Comparison of ENCODE assay signal across 8 cellular contexts in genomic region chr22:35350539-35351503, GRCh38. TPM values are rescaled to one million over a fixed set of nuclear protein-coding genes. Genes with fewer than 3 reads are reported as not detected.
DNase-seq lines count a peak whose midpoint lies in the region; ATAC-seq and TF ChIP-seq lines count a peak whose summit lies in the region.

No MANE protein-coding gene starts in this region.

- POLR2A ChIA-PET in activated CD4-positive, alpha-beta T cell treated with anti-CD3 and anti-CD28 coated beads for 36 hours (lab: Charles Lee) = interaction anchor here (0.7 to 1.0 kb wide), 2 partner anchors 63 to 75 kb away, joined by 3 read pairs; no protein-coding TSS in a partner anchor

- no peaks in the 10 kb centered on the region for H3K9me3 Mint-ChIP-seq in activated CD4-positive, alpha-beta T cell treated with anti-CD3 and anti-CD28 coated beads for 36 hours (ENCODE audit: low read depth)

- H3K4me3 ChIP-seq in AG10803 (ENCODE audit: low read length) (peak overlapping the region; percentile 77), choroid plexus epithelial cell (ENCODE audit: low read depth, low read length) (peak overlapping the region; percentile 61)

- peaks cover 28% of the 10 kb centered on the region for H3K4me1 Mint-ChIP-seq in activated CD4-positive, alpha-beta T cell treated with anti-CD3 and anti-CD28 coated beads for 36 hours

- peaks cover 6% of the 10 kb centered on the region for H3K27me3 Mint-ChIP-seq in activated CD4-positive, alpha-beta T cell treated with anti-CD3 and anti-CD28 coated beads for 36 hours

- H3K27ac Mint-ChIP-seq in activated CD4-positive, alpha-beta T cell treated with anti-CD3 and anti-CD28 coated beads for 36 hours = peak overlapping the region; percentile 55

- peak overlapping the region; percentile 64 for H3K27ac ChIP-seq in layer of hippocampus (ENCODE audit: low read depth, low read length)

- ATAC-seq in GM19035 (IDR thresholded peaks at IDR 0.05; ENCODE audit: unreplicated experiment) (peak; percentile 76), HG03432 (IDR thresholded peaks at IDR 0.05; ENCODE audit: unreplicated experiment) (peak; percentile 82)
- peak; percentile 90 for ATAC-seq in activated CD4-positive, alpha-beta T cell treated with anti-CD3 and anti-CD28 coated beads for 36 hours

- no peaks in the 10 kb centered on the region for H3K36me3 Mint-ChIP-seq in activated CD4-positive, alpha-beta T cell treated with anti-CD3 and anti-CD28 coated beads for 36 hours (ENCODE audit: low read depth)

- CTCF ChIA-PET in activated CD4-positive, alpha-beta T cell treated with anti-CD3 and anti-CD28 coated beads for 36 hours (lab: Charles Lee) = interaction anchor here (0.6 to 1.5 kb wide), 24 partner anchors 9 to 803 kb away, joined by 3 to 20 read pairs (median 3); partner anchors contain the start of genes MCM5 and TOM1

- intact Hi-C loops in activated CD4-positive, alpha-beta T cell treated with anti-CD3 and anti-CD28 coated beads for 36 hours (cut with DNase I, micrococcal nuclease) = loop anchor here (1.0 to 10.0 kb wide), 11 partner anchors 49 to 774 kb away; partner anchors contain the start of gene MCM5 (in 2 of the 2)

- H3K4me3 Mint-ChIP-seq in activated CD4-positive, alpha-beta T cell treated with anti-CD3 and anti-CD28 coated beads for 36 hours = peak overlapping the region; percentile 72

- peak; percentile 93 for DNase-seq in AG10803 (ENCODE audit: low read depth)
- DNase-seq in NCI-H460 (ENCODE audit: extremely low read depth, low read depth) = peak; percentile 80
- DNase-seq in activated CD4-positive, alpha-beta T cell treated with anti-CD3 and anti-CD28 coated beads for 36 hours = peak; percentile 93
- peak; percentile 94 for DNase-seq in choroid plexus epithelial cell (ENCODE audit: low read depth)
- peak; percentile 63 to 75 for DNase-seq in stimulated activated CD4-positive, alpha-beta T cell treated with anti-CD3 and anti-CD28 coated beads, Interleukin-1b, Interleukin-23, amount 100 ng/mL, for 1 hour (ENCODE audit: low read depth in 2 of 2)

- TF ChIP-seq CTCF in AG10803 (conservative IDR thresholded peaks at IDR 0.05; ENCODE audit: low read length) = peak; percentile 82
- peak; percentile 88 for TF ChIP-seq CTCF in choroid plexus epithelial cell (conservative IDR thresholded peaks at IDR 0.05; ENCODE audit: low read depth, low read length)

- no peaks in the 10 kb centered on the region for H3K27me3 ChIP-seq in layer of hippocampus (ENCODE audit: control insufficient read depth, insufficient read depth, low read length)

RNA-seq across cellular contexts. Expression of gene HMOX1, which starts 30.1 kb away (rescaled TPM):
- 47.5 and 49.8 TPM in 2 replicates for total RNA-seq in NCI-H460 (2014; rRNA removed; shearing (Covaris generic))
- polyA plus RNA-seq in NCI-H460 (2014; cell fraction: nucleus; rRNA removed) = 21.5 and 21.8 TPM in 2 replicates
- under 1 TPM; 0.30 to 0.61 TPM for total RNA-seq in activated CD4-positive, alpha-beta T cell treated with anti-CD3 and anti-CD28 coated beads for 36 hours

RNA-seq across cellular contexts. Expression of gene MCM5, which starts 49.1 kb away (rescaled TPM):
- total RNA-seq in NCI-H460 (2014; rRNA removed; shearing (Covaris generic)) = 29.5 and 32.1 TPM in 2 replicates
- polyA plus RNA-seq in NCI-H460 (2014; cell fraction: nucleus; rRNA removed) = 77.2 and 89.1 TPM in 2 replicates
- 100 to 1,000 TPM; 291 to 382 TPM for total RNA-seq in activated CD4-positive, alpha-beta T cell treated with anti-CD3 and anti-CD28 coated beads for 36 hours

RNA-seq across cellular contexts. Expression of gene TOM1, which starts 51.1 kb away (rescaled TPM):
- total RNA-seq in NCI-H460 (2014; rRNA removed; shearing (Covaris generic)) = 18.9 and 19.3 TPM in 2 replicates
- polyA plus RNA-seq in NCI-H460 (2014; cell fraction: nucleus; rRNA removed) = 21.1 and 24.0 TPM in 2 replicates
- 10 to 100 TPM; 23.7 to 29.5 TPM for total RNA-seq in activated CD4-positive, alpha-beta T cell treated with anti-CD3 and anti-CD28 coated beads for 36 hours

Comparison
In these comparisons a context has a peak if more than half of its experiments do, and no peak if none do; other contexts are left out.
1. Peak in every context shown above with its lines: DNase-seq, ATAC-seq, H3K4me3 ChIP-seq and H3K27ac ChIP-seq.
2. RNA of gene HMOX1, which starts 30.1 kb away (total RNA-seq): 47.5 to 49.8 TPM in NCI-H460; 0.30 to 0.61 TPM in activated CD4-positive, alpha-beta T cell treated with anti-CD3 and anti-CD28 coated beads for 36 hours; every median in the first group is over 10 times any median in the second.